Comparison of ENCODE assay signal across 26 cellular contexts in the genomic region with DNA sequence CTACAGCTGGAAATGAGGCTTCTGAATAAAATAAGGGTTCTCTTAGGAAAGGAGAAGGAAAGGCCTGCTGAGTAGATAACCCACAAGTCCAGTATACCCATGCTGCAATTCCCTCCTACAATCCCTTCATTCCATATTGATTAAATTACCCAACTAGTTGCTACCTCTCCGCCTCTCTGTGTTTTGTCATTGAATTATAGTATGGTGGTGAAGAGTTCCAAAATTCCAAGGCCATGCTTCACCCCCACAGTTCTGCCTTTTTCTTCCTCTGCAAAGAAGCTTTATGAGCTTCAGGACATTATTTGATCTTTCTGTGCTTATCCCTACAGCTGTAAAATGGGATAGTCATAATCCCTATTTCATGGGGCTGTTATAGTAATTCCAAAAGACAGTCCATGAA.
A peak's percentile ranks its signal among the peaks of the same experiment; 100 is the strongest.
DNase-seq lines count a peak whose midpoint lies in the region; ATAC-seq and TF ChIP-seq lines count a peak whose summit lies in the region.
"Had no signal": no experiment of that assay in that cellular context is flagged by ENCODE, and none has a peak within 500 bp of the region (broad histone marks: within the 10 kb centered on the region; RNA-seq: fewer than 3 reads in every experiment).

No MANE protein-coding gene starts in this region.

- TF ChIP-seq CTCF in HL-60 (IDR thresholded peaks at IDR 0.05; ENCODE audit: insufficient read depth, low read length), result no peak
- TF ChIP-seq CTCF in fibroblast of the aortic adventitia (IDR thresholded peaks at IDR 0.05; ENCODE audit: insufficient read depth, low read length), result no peak

- DNase-seq in AG08395 (ENCODE audit: low spot score) (peak; percentile 82), EL (peak; percentile 44), HL-60 (ENCODE audit: low read depth in 1 of 2, low spot score in 1 of 2) (no peak), fibroblast of the aortic adventitia (ENCODE audit: low read depth) (peak; percentile 26), activated gamma-delta T cell treated with Interleukin-2 at 50 U/mL for 16 hours (no peak), head of caudate nucleus (no peak), SIG-M5 treated with dmso at 0.1 percent for 504 hours (lab: John Stamatoyannopoulos, UW; ENCODE audit: unreplicated experiment) (no peak)
- DNase-seq: BE2C; CD4-positive, alpha-beta T cell; COR-L47; DMS79; H9; MG63; NCI-H1417; NCI-H1694 treated with DMSO at 0.1 percent for 48 hours; NCI-H2081 treated with DMSO at 0.1 percent for 48 hours; NCI-H2171 treated with DMSO at 0.1 percent for 48 hours; NCI-H446; NCI-H526 treated with DMSO at 0.1 percent for 48 hours; OCI-M1; Right ventricle myocardium superior had no signal

- H3K4me3 ChIP-seq in HL-60 (replicated peaks; ENCODE audit: insufficient read depth, low read length) (no peak overlapping the region), fibroblast of the aortic adventitia (ENCODE audit: low read depth, low read length) (no peak overlapping the region)
- H3K4me3 ChIP-seq: K562, MG63, SK-N-MC had no signal

- intact Hi-C loops in head of caudate nucleus (cut with DNase I), result no loop called here

- H3K27ac ChIP-seq in HL-60 (replicated peaks), result peak overlapping the region; percentile 48
- H3K27ac ChIP-seq: 22Rv1, SK-N-MC had no signal

- ATAC-seq in GM18520 (IDR thresholded peaks at IDR 0.05; ENCODE audit: unreplicated experiment), result no peak
- ATAC-seq: HepG2, K562 had no signal

- no peaks in the 10 kb centered on the region for H3K27me3 ChIP-seq in HL-60 (ENCODE audit: insufficient read depth, poor library complexity, severe bottlenecking)
- H3K27me3 ChIP-seq: MG63 had no signal

Comparison
In these comparisons a context has a peak if more than half of its experiments do, and no peak if none do; other contexts are left out.
1. DNase-seq: peak in AG08395 (single experiment), EL (single experiment) and fibroblast of the aortic adventitia (single experiment); none in HL-60 (0 of 2), activated gamma-delta T cell treated with Interleukin-2 at 50 U/mL for 16 hours (single experiment), head of caudate nucleus (0 of 42) and SIG-M5 treated with dmso at 0.1 percent for 504 hours (single experiment).